ENCODE assay signal across 14 cellular contexts in genomic region chr15:80479191-80479590, GRCh38.
"Had no signal": no experiment of that assay in that cellular context is flagged by ENCODE, and none has a peak within 500 bp of the region (broad histone marks: within the 10 kb centered on the region; RNA-seq: fewer than 3 reads in every experiment).

No MANE protein-coding gene starts in this region.

- H3K4me1 Mint-ChIP-seq: activated CD4-positive, alpha-beta memory T cell treated with anti-CD3 and anti-CD28 coated beads, Interleukin-2, amount 10 ng/mL, durations not matched to agents 7 days and 5 days; stimulated activated naive B cell treated with anti-CD40 and anti-IgM and Interleukin-4, amounts not matched to agents 10 μg/mL and 1 μg/mL and 100 μg/mL, for 72 hours had no signal

- H3K27me3 Mint-ChIP-seq: activated CD4-positive, alpha-beta memory T cell treated with anti-CD3 and anti-CD28 coated beads, Interleukin-2, amount 10 ng/mL, durations not matched to agents 7 days and 5 days had no signal

- H3K27ac ChIP-seq: body of pancreas, pancreas had no signal

- H3K27me3 ChIP-seq: adrenal gland, body of pancreas, pancreas, transverse colon had no signal

- H3K36me3 Mint-ChIP-seq: stimulated activated naive B cell treated with anti-CD40 and anti-IgM and Interleukin-4, amounts not matched to agents 10 μg/mL and 1 μg/mL and 100 μg/mL, for 72 hours had no signal

- DNase-seq: activated CD4-positive, alpha-beta memory T cell treated with anti-CD3 and anti-CD28 coated beads, Interleukin-2, amount 10 ng/mL, durations not matched to agents 7 days and 5 days; activated CD4-positive, alpha-beta T cell treated with anti-CD3 and anti-CD28 coated beads for 4 hours; activated naive CD4-positive, alpha-beta T cell treated with anti-CD3 and anti-CD28 coated beads, Interleukin-2, amount 50 U/mL, for 16 hours; activated T-cell treated with anti-CD3 and anti-CD28 coated beads, Interleukin-2, amount 50 U/mL, for 24 hours; adrenal gland; body of pancreas; cerebellar nuclear complex; dermis blood vessel endothelial cell; pancreas; stimulated activated CD4-positive, alpha-beta T cell treated with anti-CD3 and anti-CD28 coated beads, Interleukin-4, amount 100 ng/mL, for 1 hour; stimulated activated naive B cell treated with anti-CD40 and anti-IgM and Interleukin-4, amounts not matched to agents 10 μg/mL and 1 μg/mL and 100 μg/mL, for 72 hours; transverse colon had no signal

- ATAC-seq: body of pancreas; pancreas; stimulated activated naive B cell treated with anti-CD40 and anti-IgM and Interleukin-4, amounts not matched to agents 10 μg/mL and 1 μg/mL and 100 μg/mL, for 72 hours had no signal

- H3K36me3 ChIP-seq: adrenal gland, pancreas, transverse colon had no signal

- H3K4me3 ChIP-seq: adrenal gland, body of pancreas, pancreas, transverse colon had no signal

- H3K9me3 ChIP-seq: adrenal gland, body of pancreas, pancreas, transverse colon had no signal

- H3K27ac Mint-ChIP-seq: activated CD4-positive, alpha-beta memory T cell treated with anti-CD3 and anti-CD28 coated beads, Interleukin-2, amount 10 ng/mL, durations not matched to agents 7 days and 5 days; activated T-cell treated with anti-CD3 and anti-CD28 coated beads, Interleukin-2, amount 50 U/mL, for 24 hours; stimulated activated naive B cell treated with anti-CD40 and anti-IgM and Interleukin-4, amounts not matched to agents 10 μg/mL and 1 μg/mL and 100 μg/mL, for 72 hours; T-helper 1 cell treated with Interleukin-12 subunit alpha and Interleukin-12 subunit beta and Interleukin-4 antibody, amounts not matched to agents 30 μg/mL and 1 μg/mL, for 36 hours; WTC11 had no signal

- H3K4me3 Mint-ChIP-seq: activated CD4-positive, alpha-beta memory T cell treated with anti-CD3 and anti-CD28 coated beads, Interleukin-2, amount 10 ng/mL, durations not matched to agents 7 days and 5 days; activated T-cell treated with anti-CD3 and anti-CD28 coated beads, Interleukin-2, amount 50 U/mL, for 24 hours; stimulated activated naive B cell treated with anti-CD40 and anti-IgM and Interleukin-4, amounts not matched to agents 10 μg/mL and 1 μg/mL and 100 μg/mL, for 72 hours; T-helper 1 cell treated with Interleukin-12 subunit alpha and Interleukin-12 subunit beta and Interleukin-4 antibody, amounts not matched to agents 30 μg/mL and 1 μg/mL, for 36 hours; WTC11 had no signal
